In the genomic region with DNA sequence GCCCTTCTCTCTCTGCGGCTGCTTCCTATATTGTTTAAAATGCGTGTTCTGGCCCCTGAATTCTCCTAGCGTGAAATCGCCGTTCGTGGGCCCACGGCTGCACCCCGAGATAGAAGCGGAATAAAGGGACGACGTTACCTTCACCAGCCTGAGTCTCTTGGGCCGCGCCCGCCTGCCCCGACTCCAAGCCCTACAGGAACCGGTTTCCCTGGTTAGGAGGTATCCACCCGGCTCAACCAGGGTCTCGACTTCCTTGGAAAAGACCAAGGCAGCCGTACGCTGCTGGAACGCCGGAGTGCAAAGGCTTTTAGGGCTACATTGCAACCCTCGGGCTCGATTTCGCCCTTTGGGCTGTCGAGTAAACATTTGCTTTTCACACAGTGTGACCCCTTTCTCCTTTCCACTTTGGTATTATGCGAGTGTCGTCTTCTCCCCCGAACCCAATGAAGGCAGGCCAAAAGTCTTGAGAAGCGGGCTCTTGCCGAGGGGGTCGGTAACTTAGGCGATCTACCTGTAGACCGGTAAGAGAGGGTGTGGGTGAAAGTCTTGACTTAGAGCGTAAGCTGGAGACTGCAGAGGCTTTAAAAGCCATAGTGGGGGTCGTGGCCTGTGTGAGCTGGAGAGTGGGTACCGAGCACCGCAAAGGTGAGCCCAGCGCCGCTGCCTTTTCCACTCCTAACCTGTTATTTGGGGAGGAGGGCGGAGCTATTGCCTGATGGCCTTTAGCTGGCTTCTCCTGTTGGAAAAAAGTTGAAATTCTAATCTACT, we compare ENCODE assay signal across 16 cellular contexts. TPM values are rescaled to one million over a fixed set of nuclear protein-coding genes. Genes with fewer than 3 reads are reported as not detected.
A peak's percentile ranks its signal among the peaks of the same experiment; 100 is the strongest.
DNase-seq lines count a peak whose midpoint lies in the region; ATAC-seq and TF ChIP-seq lines count a peak whose summit lies in the region.
"Had no signal": no experiment of that assay in that cellular context is flagged by ENCODE, and none has a peak within 500 bp of the region (broad histone marks: within the 10 kb centered on the region; RNA-seq: fewer than 3 reads in every experiment).

No MANE protein-coding gene starts in this region.

- H3K27ac ChIP-seq in DND-41 (ENCODE audit: low read length) (no peak overlapping the region), iPS-18a (ENCODE audit: low read length) (peak overlapping the region; percentile 12)
- H3K27ac ChIP-seq: SJCRH30 had no signal

- peaks cover 6% of the 10 kb centered on the region for H3K27me3 ChIP-seq in DND-41 (ENCODE audit: insufficient read depth, low read length, poor library complexity)
- no peaks in the 10 kb centered on the region for H3K27me3 ChIP-seq in iPS-18a (ENCODE audit: control insufficient read depth, insufficient read depth, low read length)
- no peaks in the 10 kb centered on the region for H3K27me3 ChIP-seq in neuron (ENCODE audit: insufficient read depth, low read length)
- H3K27me3 ChIP-seq: SJCRH30 had no signal

- H3K9ac ChIP-seq in DND-41 (ENCODE audit: low read depth, low read length) (no peak overlapping the region), iPS-18a (ENCODE audit: low read length) (peak overlapping the region; percentile 95)

- ATAC-seq in DND-41 (ENCODE audit: insufficient read depth, low read depth) (no peak), HG02623 (IDR thresholded peaks at IDR 0.05; ENCODE audit: unreplicated experiment) (no peak), esophagus mucosa (no peak)
- ATAC-seq: activated CD8-positive, alpha-beta memory T cell treated with anti-CD3 and anti-CD28 coated beads, Interleukin-2, amount 10 ng/mL, durations not matched to agents 7 days and 5 days; stimulated activated memory B cell treated with anti-CD40 and anti-IgM and Interleukin-4, amounts not matched to agents 10 μg/mL and 1 μg/mL and 100 μg/mL, for 72 hours had no signal

- H3K36me3 ChIP-seq in DND-41 (ENCODE audit: insufficient read depth, low read length) = no peaks in the 10 kb centered on the region
- peaks cover 41% of the 10 kb centered on the region for H3K36me3 ChIP-seq in iPS-18a (ENCODE audit: control insufficient read depth, low read depth, low read length)
- H3K36me3 ChIP-seq in neuron (ENCODE audit: insufficient read depth, low read length) = peaks cover 10% of the 10 kb centered on the region
- H3K36me3 ChIP-seq: SJCRH30 had no signal

- H3K4me2 ChIP-seq in DND-41 (ENCODE audit: insufficient read depth, low read length) = peak overlapping the region; percentile 31; the same call in 1 of the 2 replicates

- H3K4me3 ChIP-seq in DND-41 (ENCODE audit: low read depth in 1 of 2, low read length in 2 of 2) = no peak overlapping the region; a peak in 1 of 4 replicates
- peak overlapping the region; percentile 98 for H3K4me3 ChIP-seq in iPS-18a (ENCODE audit: low read length)
- H3K4me3 ChIP-seq in neuron (ENCODE audit: low read length) = peak overlapping the region; percentile 65
- H3K4me3 ChIP-seq: SJCRH30 had no signal

- H4K20me1 ChIP-seq in DND-41 (ENCODE audit: insufficient read depth, low read length) = no peaks in the 10 kb centered on the region

- H3K9me3 ChIP-seq in DND-41 (ENCODE audit: insufficient read depth, low read length, severe bottlenecking) (no peaks in the 10 kb centered on the region), iPS-18a (ENCODE audit: control insufficient read depth, low read depth, low read length) (no peaks in the 10 kb centered on the region), neuron (ENCODE audit: low read length) (no peaks in the 10 kb centered on the region)
- H3K9me3 ChIP-seq: SJCRH30 had no signal

- DNase-seq in DND-41 = no peak
- peak; percentile 59 to 85 for DNase-seq in NCI-H526 (lab: John Stamatoyannopoulos, UW)
- no peak for DNase-seq in H4 (ENCODE audit: low spot score)
- DNase-seq in NCI-H524 (lab: John Stamatoyannopoulos, UW) = no peak
- DNase-seq: activated CD8-positive, alpha-beta memory T cell treated with anti-CD3 and anti-CD28 coated beads, Interleukin-2, amount 10 ng/mL, durations not matched to agents 7 days and 5 days; activated naive CD8-positive, alpha-beta T cell treated with anti-CD3 and anti-CD28 coated beads, Interleukin-2, amount 10 ng/mL, durations not matched to agents 7 days and 5 days; AML-193; mesenchymal stem cell; NCI-H2107; SJCRH30; stimulated activated CD4-positive, alpha-beta T cell treated with anti-CD3 and anti-CD28 coated beads, Interleukin-4, amount 100 ng/mL, for 1 hour had no signal

- H2AFZ ChIP-seq in DND-41 (ENCODE audit: low read depth, low read length) = no peak overlapping the region
- no peak overlapping the region for H2AFZ ChIP-seq in neuron (ENCODE audit: low read depth, low read length)

- H3K79me2 ChIP-seq in DND-41 (ENCODE audit: insufficient read depth, low read length) = 0 out of 2 replicates have a peak, but pooled peaks cover 2% of the 10 kb centered on the region

- no peak for TF ChIP-seq CTCF in DND-41 (IDR thresholded peaks at IDR 0.05; ENCODE audit: borderline replicate concordance, extremely low read depth, low read length, poor library complexity, severe bottlenecking)

- peaks cover 29% of the 10 kb centered on the region for H3K4me1 ChIP-seq in DND-41 (ENCODE audit: insufficient read depth, low read length)
- H3K4me1 ChIP-seq in iPS-18a (ENCODE audit: control insufficient read depth, low read depth, low read length) = peaks cover 32% of the 10 kb centered on the region
- peaks cover 47% of the 10 kb centered on the region for H3K4me1 ChIP-seq in neuron (ENCODE audit: insufficient read depth, low read length)
- H3K4me1 ChIP-seq: SJCRH30 had no signal

RNA-seq across cellular contexts. Expression of a gene that starts 2.0 kb away (rescaled TPM):
- total RNA-seq in H4 (2014; rRNA removed; shearing (Covaris generic)) = 0.02 TPM in 1 of 2 replicates, not detected in the other
- not detected for total RNA-seq in esophagus mucosa
- total RNA-seq: activated naive CD8-positive, alpha-beta T cell treated with anti-CD3 and anti-CD28 coated beads, Interleukin-2, amount 10 ng/mL, durations not matched to agents 7 days and 5 days; SJCRH30 had no signal

Comparison
In these comparisons a context has a peak if more than half of its experiments do, and no peak if none do; other contexts are left out.
1. DNase-seq: peak in NCI-H526 (2 of 2); none in DND-41 (single experiment), H4 (single experiment) and NCI-H524 (0 of 2).
2. H3K4me3 ChIP-seq: peak in iPS-18a (single experiment) and neuron (single experiment); none in DND-41 (0 of 2).